In genomic region chr1:207803678-207804077, GRCh38 we compare ENCODE assay signal across 20 cellular contexts. TPM values are rescaled to one million over a fixed set of nuclear protein-coding genes. Genes with fewer than 3 reads are reported as not detected.
A peak's percentile ranks its signal among the peaks of the same experiment; 100 is the strongest.
DNase-seq lines count a peak whose midpoint lies in the region; FAIRE-seq and TF ChIP-seq lines count a peak whose summit lies in the region.
"Had no signal": no experiment of that assay in that cellular context is flagged by ENCODE, and none has a peak within 500 bp of the region (broad histone marks: within the 10 kb centered on the region; RNA-seq: fewer than 3 reads in every experiment).

No MANE protein-coding gene starts in this region.

- peaks cover 91% of the 10 kb centered on the region for H3K36me3 Mint-ChIP-seq in activated T-cell treated with anti-CD3 and anti-CD28 coated beads, Interleukin-2, amount 50 U/mL, for 24 hours (ENCODE audit: low read depth)
- H3K36me3 Mint-ChIP-seq in activated naive CD8-positive, alpha-beta T cell treated with anti-CD3 and anti-CD28 coated beads for 36 hours = peaks cover 18% of the 10 kb centered on the region

- intact Hi-C loops in kidney (cut with DNase I) = no loop called here

- TF ChIP-seq CTCF in WERI-Rb-1 (IDR thresholded peaks at IDR 0.05; ENCODE audit: low read depth, low read length) (no peak), kidney (IDR thresholded peaks at IDR 0.05; ENCODE audit: borderline replicate concordance, extremely low read depth, insufficient read depth) (no peak)

- H3K4me3 ChIP-seq in WERI-Rb-1 (ENCODE audit: low read depth, low read length) (no peak overlapping the region), kidney (ENCODE audit: low read length in 2 of 2) (no peak overlapping the region), skeletal muscle tissue (ENCODE audit: low read length in 3 of 3) (no peak overlapping the region)
- H3K4me3 ChIP-seq: smooth muscle cell had no signal

- no peak for DNase-seq in activated T-cell treated with anti-CD3 and anti-CD28 coated beads, Interleukin-2, amount 50 U/mL, for 24 hours
- DNase-seq in activated T-cell treated with anti-CD3 and anti-CD28 coated beads for 4 hours (no peak), WERI-Rb-1 (peak; percentile 9), kidney (peak; percentile 51), NCI-H1417 (lab: John Stamatoyannopoulos, UW) (no peak), NCI-H1694 treated with DMSO at 0.1 percent for 48 hours (lab: John Stamatoyannopoulos, UW) (no peak)
- no peak for DNase-seq in activated naive CD8-positive, alpha-beta T cell treated with anti-CD3 and anti-CD28 coated beads for 36 hours
- DNase-seq: GDM1; NCI-H510A treated with DMSO at 0.1 percent for 48 hours; stimulated activated CD4-positive, alpha-beta T cell treated with anti-CD3 and anti-CD28 coated beads, Interleukin-2, amount 100 ng/mL, for 24 hours had no signal

- H3K36me3 ChIP-seq in WERI-Rb-1 = peaks cover 48% of the 10 kb centered on the region
- H3K36me3 ChIP-seq in kidney (ENCODE audit: control insufficient read depth in 1 of 2, insufficient read depth in 2 of 2, low read length in 2 of 2) = peaks cover 58 to 75% of the 10 kb centered on the region in 2 donors
- H3K36me3 ChIP-seq in skeletal muscle tissue (ENCODE audit: control insufficient read depth in 3 of 3, insufficient read depth in 3 of 3, low read length in 3 of 3) = peaks cover 57 to 77% (median 75%) of the 10 kb centered on the region in 3 donors

- FAIRE-seq in kidney (lab: Jason Lieb, UNC) = no peak
- FAIRE-seq: astrocyte, endothelial cell of umbilical vein, RCC 7860, TTC549 had no signal

- H3K9me3 ChIP-seq in WERI-Rb-1 (ENCODE audit: severe bottlenecking) (no peaks in the 10 kb centered on the region), kidney (ENCODE audit: control insufficient read depth in 1 of 2, low read length in 2 of 2) (no peaks in the 10 kb centered on the region), skeletal muscle tissue (ENCODE audit: control insufficient read depth in 3 of 3, low read length in 3 of 3) (no peaks in the 10 kb centered on the region)
- H3K9me3 ChIP-seq: neutrophil had no signal

- no peaks in the 10 kb centered on the region for H3K9me3 Mint-ChIP-seq in activated T-cell treated with anti-CD3 and anti-CD28 coated beads, Interleukin-2, amount 50 U/mL, for 24 hours
- H3K9me3 Mint-ChIP-seq in activated naive CD8-positive, alpha-beta T cell treated with anti-CD3 and anti-CD28 coated beads for 36 hours = no peaks in the 10 kb centered on the region
- H3K9me3 Mint-ChIP-seq: activated naive CD4-positive, alpha-beta T cell treated with anti-CD3 and anti-CD28 coated beads, Interleukin-2, amount 50 U/mL, for 72 hours; activated T-helper 1 cell treated with anti-CD3 and anti-CD28 coated beads, Interleukin-12 subunit alpha, Interleukin-12 subunit beta, Interleukin-2, Interleukin-4 antibody, amounts not matched to agents 30 ng/mL and 10 ng/mL and 1 ng/mL, durations not matched to agents 14 hours and 24 hours and 36 hours; central memory CD8-positive, alpha-beta T cell had no signal

- no peak overlapping the region for H3K9ac ChIP-seq in kidney (ENCODE audit: low read length in 2 of 2)
- H3K9ac ChIP-seq in skeletal muscle tissue (ENCODE audit: low read depth in 1 of 3, low read length in 3 of 3) = peak overlapping the region in 1 of 3 donors; percentile 25

- no peak overlapping the region for H3K4me3 Mint-ChIP-seq in activated T-cell treated with anti-CD3 and anti-CD28 coated beads, Interleukin-2, amount 50 U/mL, for 24 hours
- H3K4me3 Mint-ChIP-seq in activated naive CD8-positive, alpha-beta T cell treated with anti-CD3 and anti-CD28 coated beads for 36 hours = no peak overlapping the region
- H3K4me3 Mint-ChIP-seq: activated T-helper 1 cell treated with anti-CD3 and anti-CD28 coated beads, Interleukin-12 subunit alpha, Interleukin-12 subunit beta, Interleukin-2, Interleukin-4 antibody, amounts not matched to agents 30 ng/mL and 10 ng/mL and 1 ng/mL, durations not matched to agents 14 hours and 24 hours and 36 hours; central memory CD8-positive, alpha-beta T cell had no signal

- peak overlapping the region; percentile 31 for H3K27ac Mint-ChIP-seq in activated T-cell treated with anti-CD3 and anti-CD28 coated beads, Interleukin-2, amount 50 U/mL, for 24 hours
- H3K27ac Mint-ChIP-seq in activated naive CD8-positive, alpha-beta T cell treated with anti-CD3 and anti-CD28 coated beads for 36 hours = no peak overlapping the region
- H3K27ac Mint-ChIP-seq: activated T-helper 1 cell treated with anti-CD3 and anti-CD28 coated beads, Interleukin-12 subunit alpha, Interleukin-12 subunit beta, Interleukin-2, Interleukin-4 antibody, amounts not matched to agents 30 ng/mL and 10 ng/mL and 1 ng/mL, durations not matched to agents 14 hours and 24 hours and 36 hours had no signal

- H3K4me1 ChIP-seq in kidney (ENCODE audit: control insufficient read depth in 1 of 2, insufficient read depth in 1 of 2, low read depth in 1 of 2, low read length in 2 of 2) (peaks cover 15 to 27% of the 10 kb centered on the region in 2 donors), skeletal muscle tissue (ENCODE audit: control insufficient read depth in 3 of 3, insufficient read depth in 3 of 3, low read length in 3 of 3) (peaks cover 45 to 62% (median 55%) of the 10 kb centered on the region in 3 donors)

- H3K27me3 ChIP-seq in WERI-Rb-1 (ENCODE audit: insufficient read depth, low read depth, severe bottlenecking) (no peaks in the 10 kb centered on the region), skeletal muscle tissue (ENCODE audit: control insufficient read depth in 3 of 3, insufficient read depth in 3 of 3, low read length in 3 of 3) (no peaks in the 10 kb centered on the region)
- H3K27me3 ChIP-seq: neutrophil had no signal

- H3K4me1 Mint-ChIP-seq in activated T-cell treated with anti-CD3 and anti-CD28 coated beads, Interleukin-2, amount 50 U/mL, for 24 hours (ENCODE audit: low read depth) = peaks cover 47% of the 10 kb centered on the region
- H3K4me1 Mint-ChIP-seq in activated naive CD8-positive, alpha-beta T cell treated with anti-CD3 and anti-CD28 coated beads for 36 hours = peaks cover 44% of the 10 kb centered on the region

- H3K27me3 Mint-ChIP-seq in activated T-cell treated with anti-CD3 and anti-CD28 coated beads, Interleukin-2, amount 50 U/mL, for 24 hours = no peaks in the 10 kb centered on the region
- H3K27me3 Mint-ChIP-seq in activated naive CD8-positive, alpha-beta T cell treated with anti-CD3 and anti-CD28 coated beads for 36 hours = no peaks in the 10 kb centered on the region
- H3K27me3 Mint-ChIP-seq: central memory CD8-positive, alpha-beta T cell had no signal

- H3K27ac ChIP-seq in WERI-Rb-1 = no peak overlapping the region
- H3K27ac ChIP-seq in kidney (ENCODE audit: low read depth in 2 of 2, low read length in 2 of 2) = no peak overlapping the region
- H3K27ac ChIP-seq in skeletal muscle tissue (ENCODE audit: low read depth, low read length) = peak overlapping the region; percentile 89
- H3K27ac ChIP-seq: neutrophil had no signal

RNA-seq across cellular contexts. Expression of gene CD46, which starts 51.8 kb away (rescaled TPM):
- total RNA-seq in kidney (269 TPM), skeletal muscle tissue (53.8 TPM)
- 119 TPM for polyA plus RNA-seq in kidney (ENCODE audit: insufficient read depth, low read depth, low replicate concordance)
- 10 to 100 TPM; 75.0 to 80.2 TPM for total RNA-seq in activated naive CD8-positive, alpha-beta T cell treated with anti-CD3 and anti-CD28 coated beads for 36 hours

Comparison
In these comparisons a context has a peak if more than half of its experiments do, and no peak if none do; other contexts are left out.
1. DNase-seq: peak in WERI-Rb-1 (single experiment) and kidney (single experiment); none in activated T-cell treated with anti-CD3 and anti-CD28 coated beads, Interleukin-2, amount 50 U/mL, for 24 hours (single experiment), activated T-cell treated with anti-CD3 and anti-CD28 coated beads for 4 hours (single experiment), activated naive CD8-positive, alpha-beta T cell treated with anti-CD3 and anti-CD28 coated beads for 36 hours (single experiment), NCI-H1417 (0 of 3) and NCI-H1694 treated with DMSO at 0.1 percent for 48 hours (single experiment).